In genomic region chr1:215679231-215679630, GRCh38 we compare ENCODE assay signal across 17 cellular contexts.
"Had no signal": no experiment of that assay in that cellular context is flagged by ENCODE, and none has a peak within 500 bp of the region (broad histone marks: within the 10 kb centered on the region; RNA-seq: fewer than 3 reads in every experiment).

No MANE protein-coding gene starts in this region.

- H3K4me2 ChIP-seq: SK-N-SH had no signal

- H3K27ac ChIP-seq: HL-60, RWPE1 had no signal

- H3K9ac ChIP-seq: SK-N-SH had no signal

- DNase-seq: KBM-7, MV-4-11, NCI-H1048, NCI-H1105, NCI-H1436 treated with DMSO at 0.1 percent for 48 hours, NCI-H1694, NCI-H187 treated with DMSO at 0.1 percent for 48 hours, NCI-H2029 treated with DMSO at 0.1 percent for 48 hours, NCI-H345, NCI-H446 treated with DMSO at 0.1 percent for 48 hours, NCI-H510A treated with DMSO at 0.1 percent for 48 hours, NCI-H526, NCI-H748 treated with DMSO at 0.1 percent for 48 hours, SHP77, SK-N-SH had no signal

- H3K9me3 ChIP-seq: SK-N-SH had no signal
